ENCODE assay signal across 8 cellular contexts in the genomic region with DNA sequence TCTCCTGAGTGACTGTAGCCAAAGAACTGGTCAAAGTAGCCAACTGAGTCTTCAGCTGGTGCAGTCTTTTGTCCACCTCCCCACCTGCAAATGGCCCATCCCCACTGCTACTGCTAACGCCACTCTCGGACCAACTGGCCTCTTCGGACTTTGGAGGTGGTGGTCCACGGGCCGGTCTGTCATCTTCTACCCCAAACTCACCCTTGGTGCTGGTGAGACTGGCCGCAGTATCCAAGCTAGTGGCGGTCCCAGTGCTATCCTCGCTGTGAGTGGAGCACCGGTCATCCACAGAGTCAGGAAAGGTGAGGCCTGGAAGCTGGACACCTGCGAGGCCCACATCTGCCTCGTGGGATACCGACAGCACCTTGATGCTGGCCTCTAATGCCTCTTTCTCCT. TPM values are rescaled to one million over a fixed set of nuclear protein-coding genes. Genes with fewer than 3 reads are reported as not detected.
DNase-seq lines count a peak whose midpoint lies in the region; ATAC-seq, FAIRE-seq and TF ChIP-seq lines count a peak whose summit lies in the region.

No MANE protein-coding gene starts in this region.

- H3K9me3 Mint-ChIP-seq in T-helper 2 cell treated with Interferon-gamma antibody and Interleukin-4, amounts not matched to agents 5 μg/mL and 100 μg/mL, for 36 hours = no peaks in the 10 kb centered on the region
- H3K9me3 Mint-ChIP-seq in activated naive CD8-positive, alpha-beta T cell treated with anti-CD3 and anti-CD28 coated beads for 36 hours = no peaks in the 10 kb centered on the region

- no peak for TF ChIP-seq CTCF in kidney (IDR thresholded peaks at IDR 0.05; ENCODE audit: borderline replicate concordance, extremely low read depth, insufficient read depth)

- H3K27ac ChIP-seq in kidney (ENCODE audit: low read depth in 2 of 2, low read length in 2 of 2) (no peak overlapping the region), subcutaneous abdominal adipose tissue (ENCODE audit: low read depth, low read length) (peak overlapping the region; percentile 90)

- H3K4me3 ChIP-seq in kidney (ENCODE audit: low read length in 2 of 2) (peak overlapping the region; percentile 89 to 95), subcutaneous abdominal adipose tissue (ENCODE audit: low read depth in 1 of 5, low read length in 5 of 5) (peak overlapping the region; percentile 70 to 92 (median 84))

- H3K36me3 Mint-ChIP-seq in T-helper 2 cell treated with Interferon-gamma antibody and Interleukin-4, amounts not matched to agents 5 μg/mL and 100 μg/mL, for 36 hours (ENCODE audit: low read depth) = peaks cover 27% of the 10 kb centered on the region
- peaks cover 5% of the 10 kb centered on the region for H3K36me3 Mint-ChIP-seq in activated naive CD8-positive, alpha-beta T cell treated with anti-CD3 and anti-CD28 coated beads for 36 hours

- no peak for DNase-seq in T-helper 2 cell treated with Interferon-gamma antibody and Interleukin-4, amounts not matched to agents 5 μg/mL and 100 μg/mL, for 36 hours (ENCODE audit: low spot score)
- DNase-seq in T-helper 2 cell (no peak), kidney (no peak), ecto neural progenitor cell (ENCODE audit: low spot score) (no peak)
- DNase-seq in activated naive CD8-positive, alpha-beta T cell treated with anti-CD3 and anti-CD28 coated beads for 36 hours = no peak
- no peak for DNase-seq in activated CD4-positive, alpha-beta T cell treated with anti-CD3 and anti-CD28 coated beads, Interleukin-2, amount 50 U/mL, for 48 hours

- no peaks in the 10 kb centered on the region for H3K27me3 ChIP-seq in subcutaneous abdominal adipose tissue (ENCODE audit: control insufficient read depth in 5 of 5, insufficient read depth in 4 of 5, low read length in 5 of 5)

- intact Hi-C loops in kidney (cut with DNase I) = no loop called here

- no peak for ATAC-seq in GM18907 (IDR thresholded peaks at IDR 0.05; ENCODE audit: unreplicated experiment)

- H3K4me1 ChIP-seq in kidney (ENCODE audit: control insufficient read depth in 1 of 2, insufficient read depth in 1 of 2, low read depth in 1 of 2, low read length in 2 of 2) = peaks cover 19 to 47% of the 10 kb centered on the region in 2 donors
- H3K4me1 ChIP-seq in subcutaneous abdominal adipose tissue (ENCODE audit: control insufficient read depth in 5 of 5, insufficient read depth in 5 of 5, low read length in 5 of 5) = peaks cover 26 to 75% (median 68%) of the 10 kb centered on the region in 5 donors

- peaks cover 41% of the 10 kb centered on the region for H3K4me1 Mint-ChIP-seq in T-helper 2 cell treated with Interferon-gamma antibody and Interleukin-4, amounts not matched to agents 5 μg/mL and 100 μg/mL, for 36 hours (ENCODE audit: low read depth)
- peaks cover 46% of the 10 kb centered on the region for H3K4me1 Mint-ChIP-seq in activated naive CD8-positive, alpha-beta T cell treated with anti-CD3 and anti-CD28 coated beads for 36 hours

- H3K4me3 Mint-ChIP-seq in T-helper 2 cell treated with Interferon-gamma antibody and Interleukin-4, amounts not matched to agents 5 μg/mL and 100 μg/mL, for 36 hours = peak overlapping the region; percentile 93
- H3K4me3 Mint-ChIP-seq in activated naive CD8-positive, alpha-beta T cell treated with anti-CD3 and anti-CD28 coated beads for 36 hours = peak overlapping the region; percentile 90

- H3K36me3 ChIP-seq in kidney (ENCODE audit: control insufficient read depth in 1 of 2, insufficient read depth in 2 of 2, low read length in 2 of 2) (peaks cover 9 to 17% of the 10 kb centered on the region in 2 donors), subcutaneous abdominal adipose tissue (ENCODE audit: control insufficient read depth in 5 of 5, insufficient read depth in 5 of 5, low read length in 5 of 5) (peaks cover 3 to 28% (median 20%) of the 10 kb centered on the region in 5 donors)

- H3K9me3 ChIP-seq in kidney (ENCODE audit: control insufficient read depth in 1 of 2, low read length in 2 of 2) = no peaks in the 10 kb centered on the region
- no peaks in the 10 kb centered on the region for H3K9me3 ChIP-seq in subcutaneous abdominal adipose tissue (ENCODE audit: control insufficient read depth in 5 of 5, low read length in 5 of 5)

- FAIRE-seq in kidney (lab: Jason Lieb, UNC) = no peak

- H3K27ac Mint-ChIP-seq in T-helper 2 cell treated with Interferon-gamma antibody and Interleukin-4, amounts not matched to agents 5 μg/mL and 100 μg/mL, for 36 hours = peak overlapping the region; percentile 95
- H3K27ac Mint-ChIP-seq in activated naive CD8-positive, alpha-beta T cell treated with anti-CD3 and anti-CD28 coated beads for 36 hours = peak overlapping the region; percentile 83

- H3K9ac ChIP-seq in kidney (ENCODE audit: low read length in 2 of 2) = peak overlapping the region; percentile 57 to 84
- H3K9ac ChIP-seq in subcutaneous abdominal adipose tissue (ENCODE audit: low read length in 5 of 5) = peak overlapping the region; percentile 68 to 94 (median 90)

- H3K27me3 Mint-ChIP-seq in T-helper 2 cell treated with Interferon-gamma antibody and Interleukin-4, amounts not matched to agents 5 μg/mL and 100 μg/mL, for 36 hours (ENCODE audit: low read depth) = no peaks in the 10 kb centered on the region
- no peaks in the 10 kb centered on the region for H3K27me3 Mint-ChIP-seq in activated naive CD8-positive, alpha-beta T cell treated with anti-CD3 and anti-CD28 coated beads for 36 hours

RNA-seq across cellular contexts. Expression of gene GCC1, which starts 0.8 kb away (rescaled TPM):
- total RNA-seq in activated naive CD8-positive, alpha-beta T cell treated with anti-CD3 and anti-CD28 coated beads for 36 hours = 10 to 100 TPM; 15.6 to 16.9 TPM
- 16.7 TPM for total RNA-seq in kidney
- 6.9 TPM for polyA plus RNA-seq in kidney (ENCODE audit: insufficient read depth, low read depth, low replicate concordance)

RNA-seq across cellular contexts. Expression of gene ARF5, which starts 3.6 kb away (rescaled TPM):
- 10 to 100 TPM; 93.1 to 93.6 TPM for total RNA-seq in activated naive CD8-positive, alpha-beta T cell treated with anti-CD3 and anti-CD28 coated beads for 36 hours
- total RNA-seq in kidney = 132 TPM
- 223 TPM for polyA plus RNA-seq in kidney (ENCODE audit: insufficient read depth, low read depth, low replicate concordance)

RNA-seq across cellular contexts. Expression of gene FSCN3, which starts 8.9 kb away (rescaled TPM):
- 1 to 10 TPM in 1 of 2 experiments, under 1 TPM in 1; 0.91 to 1.0 TPM for total RNA-seq in activated naive CD8-positive, alpha-beta T cell treated with anti-CD3 and anti-CD28 coated beads for 36 hours
- 0.57 TPM for total RNA-seq in kidney
- 1.2 TPM for polyA plus RNA-seq in kidney (ENCODE audit: insufficient read depth, low read depth, low replicate concordance)

RNA-seq across cellular contexts. Expression of gene PAX4, which starts 33.3 kb away (rescaled TPM):
- not detected for total RNA-seq in activated naive CD8-positive, alpha-beta T cell treated with anti-CD3 and anti-CD28 coated beads for 36 hours
- total RNA-seq in kidney = not detected
- polyA plus RNA-seq in kidney (ENCODE audit: insufficient read depth, low read depth, low replicate concordance) = not detected
